ENCODE assay signal across 1 cellular context in genomic region chr7:157760004-157760730, GRCh38.
TF ChIP-seq lines count a peak whose summit lies in the region.

No MANE protein-coding gene starts in this region.

TF ChIP-seq in HCT116, 20 proteins besides CTCF, POLR2A, EP300 and RAD21:
- TF ChIP-seq YY1 (IDR thresholded peaks at IDR 0.05; ENCODE audit: extremely low read depth, insufficient replicate concordance, low read depth, low read length) (no peak), FOSL1 (IDR thresholded peaks at IDR 0.05; ENCODE audit: low read depth) (no peak), SP1 (IDR thresholded peaks at IDR 0.05; ENCODE audit: low read depth) (no peak), EZH2 (IDR thresholded peaks at IDR 0.05) (no peak), ELF1 (IDR thresholded peaks at IDR 0.05; ENCODE audit: borderline replicate concordance, low read depth) (no peak), ZFX (IDR thresholded peaks at IDR 0.05) (no peak), CEBPB (IDR thresholded peaks at IDR 0.05; ENCODE audit: low read depth) (no peak), SRF (IDR thresholded peaks at IDR 0.05; ENCODE audit: low read depth) (no peak), EGR1 (IDR thresholded peaks at IDR 0.05; ENCODE audit: low read depth) (no peak), TCF7L2 (IDR thresholded peaks at IDR 0.05; ENCODE audit: borderline replicate concordance, extremely low read depth, insufficient read depth, insufficient read length) (no peak), SIN3A (IDR thresholded peaks at IDR 0.05; ENCODE audit: low read depth) (no peak), CBX3 (IDR thresholded peaks at IDR 0.05; ENCODE audit: low read depth) (no peak), POLR2AphosphoS5 (IDR thresholded peaks at IDR 0.05; ENCODE audit: low read depth, low read length) (no peak), ATF3 (IDR thresholded peaks at IDR 0.05) (no peak), JUND (IDR thresholded peaks at IDR 0.05) (no peak), EZH2phosphoT487 (IDR thresholded peaks at IDR 0.05; ENCODE audit: borderline replicate concordance) (no peak), ZNF274 (IDR thresholded peaks at IDR 0.05; ENCODE audit: low read depth, low read length) (no peak)
- TF ChIP-seq, protein P1, sequence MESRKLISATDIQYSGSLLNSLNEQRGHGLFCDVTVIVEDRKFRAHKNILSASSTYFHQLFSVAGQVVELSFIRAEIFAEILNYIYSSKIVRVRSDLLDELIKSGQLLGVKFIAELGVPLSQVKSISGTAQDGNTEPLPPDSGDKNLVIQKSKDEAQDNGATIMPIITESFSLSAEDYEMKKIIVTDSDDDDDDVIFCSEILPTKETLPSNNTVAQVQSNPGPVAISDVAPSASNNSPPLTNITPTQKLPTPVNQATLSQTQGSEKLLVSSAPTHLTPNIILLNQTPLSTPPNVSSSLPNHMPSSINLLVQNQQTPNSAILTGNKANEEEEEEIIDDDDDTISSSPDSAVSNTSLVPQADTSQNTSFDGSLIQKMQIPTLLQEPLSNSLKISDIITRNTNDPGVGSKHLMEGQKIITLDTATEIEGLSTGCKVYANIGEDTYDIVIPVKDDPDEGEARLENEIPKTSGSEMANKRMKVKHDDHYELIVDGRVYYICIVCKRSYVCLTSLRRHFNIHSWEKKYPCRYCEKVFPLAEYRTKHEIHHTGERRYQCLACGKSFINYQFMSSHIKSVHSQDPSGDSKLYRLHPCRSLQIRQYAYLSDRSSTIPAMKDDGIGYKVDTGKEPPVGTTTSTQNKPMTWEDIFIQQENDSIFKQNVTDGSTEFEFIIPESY (IDR thresholded peaks at IDR 0.05; ENCODE audit: extremely low read depth, insufficient replicate concordance, low read length), result no peak
- TF ChIP-seq, protein P2, sequence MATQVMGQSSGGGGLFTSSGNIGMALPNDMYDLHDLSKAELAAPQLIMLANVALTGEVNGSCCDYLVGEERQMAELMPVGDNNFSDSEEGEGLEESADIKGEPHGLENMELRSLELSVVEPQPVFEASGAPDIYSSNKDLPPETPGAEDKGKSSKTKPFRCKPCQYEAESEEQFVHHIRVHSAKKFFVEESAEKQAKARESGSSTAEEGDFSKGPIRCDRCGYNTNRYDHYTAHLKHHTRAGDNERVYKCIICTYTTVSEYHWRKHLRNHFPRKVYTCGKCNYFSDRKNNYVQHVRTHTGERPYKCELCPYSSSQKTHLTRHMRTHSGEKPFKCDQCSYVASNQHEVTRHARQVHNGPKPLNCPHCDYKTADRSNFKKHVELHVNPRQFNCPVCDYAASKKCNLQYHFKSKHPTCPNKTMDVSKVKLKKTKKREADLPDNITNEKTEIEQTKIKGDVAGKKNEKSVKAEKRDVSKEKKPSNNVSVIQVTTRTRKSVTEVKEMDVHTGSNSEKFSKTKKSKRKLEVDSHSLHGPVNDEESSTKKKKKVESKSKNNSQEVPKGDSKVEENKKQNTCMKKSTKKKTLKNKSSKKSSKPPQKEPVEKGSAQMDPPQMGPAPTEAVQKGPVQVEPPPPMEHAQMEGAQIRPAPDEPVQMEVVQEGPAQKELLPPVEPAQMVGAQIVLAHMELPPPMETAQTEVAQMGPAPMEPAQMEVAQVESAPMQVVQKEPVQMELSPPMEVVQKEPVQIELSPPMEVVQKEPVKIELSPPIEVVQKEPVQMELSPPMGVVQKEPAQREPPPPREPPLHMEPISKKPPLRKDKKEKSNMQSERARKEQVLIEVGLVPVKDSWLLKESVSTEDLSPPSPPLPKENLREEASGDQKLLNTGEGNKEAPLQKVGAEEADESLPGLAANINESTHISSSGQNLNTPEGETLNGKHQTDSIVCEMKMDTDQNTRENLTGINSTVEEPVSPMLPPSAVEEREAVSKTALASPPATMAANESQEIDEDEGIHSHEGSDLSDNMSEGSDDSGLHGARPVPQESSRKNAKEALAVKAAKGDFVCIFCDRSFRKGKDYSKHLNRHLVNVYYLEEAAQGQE (IDR thresholded peaks at IDR 0.05; ENCODE audit: low read depth), result no peak
- TF ChIP-seq, protein P3, sequence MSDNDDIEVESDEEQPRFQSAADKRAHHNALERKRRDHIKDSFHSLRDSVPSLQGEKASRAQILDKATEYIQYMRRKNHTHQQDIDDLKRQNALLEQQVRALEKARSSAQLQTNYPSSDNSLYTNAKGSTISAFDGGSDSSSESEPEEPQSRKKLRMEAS (IDR thresholded peaks at IDR 0.05), result no peak
